Comparison of ENCODE assay signal across 11 cellular contexts in genomic region chr2:239278941-239279365, GRCh38.
DNase-seq lines count a peak whose midpoint lies in the region; ATAC-seq, FAIRE-seq and TF ChIP-seq lines count a peak whose summit lies in the region.
"Had no signal": no experiment of that assay in that cellular context is flagged by ENCODE, and none has a peak within 500 bp of the region (broad histone marks: within the 10 kb centered on the region; RNA-seq: fewer than 3 reads in every experiment).

No MANE protein-coding gene starts in this region.

- no peak overlapping the region for H3K4me3 Mint-ChIP-seq in astrocyte (ENCODE audit: unreplicated experiment)

- H3K4me1 ChIP-seq in ACC112 (ENCODE audit: control insufficient read depth, insufficient read depth, low read length, unreplicated experiment) (peaks cover 53% of the 10 kb centered on the region), astrocyte (ENCODE audit: insufficient read depth, low read length) (peaks cover 37% of the 10 kb centered on the region), muscle layer of duodenum (ENCODE audit: control insufficient read depth in 1 of 2, insufficient read depth in 2 of 2, low read length in 2 of 2) (peaks cover 23 to 50% of the 10 kb centered on the region in 2 donors)

- H3K36me3 Mint-ChIP-seq in astrocyte (ENCODE audit: low read depth, unreplicated experiment): no peaks in the 10 kb centered on the region

- H3K27me3 ChIP-seq in ACC112 (ENCODE audit: insufficient read depth, low read length) (no peaks in the 10 kb centered on the region), astrocyte (ENCODE audit: insufficient read depth, low read length) (no peaks in the 10 kb centered on the region), muscle layer of duodenum (ENCODE audit: low read depth, low read length) (no peaks in the 10 kb centered on the region)
- H3K27me3 ChIP-seq: upper lobe of left lung had no signal

- no peaks in the 10 kb centered on the region for H4K20me1 ChIP-seq in astrocyte (ENCODE audit: insufficient read depth, low read length)

- H3K79me2 ChIP-seq in ACC112 (ENCODE audit: control insufficient read depth, insufficient read depth, low read length, unreplicated experiment) (peaks cover 18% of the 10 kb centered on the region), astrocyte (ENCODE audit: insufficient read depth, low read length) (peaks cover 19% of the 10 kb centered on the region)

- H3K36me3 ChIP-seq in ACC112 (ENCODE audit: insufficient read depth, low read length) (no peaks in the 10 kb centered on the region), astrocyte (ENCODE audit: insufficient read depth, low read length) (no peaks in the 10 kb centered on the region), muscle layer of duodenum (ENCODE audit: control insufficient read depth in 1 of 2, insufficient read depth in 2 of 2, low read length in 2 of 2) (peaks cover 0 to 9% of the 10 kb centered on the region in 2 donors)
- H3K36me3 ChIP-seq: upper lobe of left lung had no signal

- H3K27ac Mint-ChIP-seq in astrocyte (ENCODE audit: unreplicated experiment): peak overlapping the region; percentile 23

- H3K9me3 Mint-ChIP-seq in astrocyte (ENCODE audit: unreplicated experiment): no peaks in the 10 kb centered on the region

- DNase-seq in Daoy (ENCODE audit: low read depth): peak; percentile 42
- DNase-seq in astrocyte (ENCODE audit: low read depth): peak; percentile 36
- no peak for DNase-seq in NCI-H1930 (lab: John Stamatoyannopoulos, UW)
- DNase-seq in NCI-H1092 treated with DMSO at 0.1 percent for 48 hours (lab: John Stamatoyannopoulos, UW): no peak
- DNase-seq: NCI-H146, SIG-M5 had no signal

- peak overlapping the region; percentile 95 for H3K27ac ChIP-seq in ACC112 (ENCODE audit: low read depth, low read length)
- no peak overlapping the region for H3K27ac ChIP-seq in astrocyte (ENCODE audit: low read depth, low read length)
- peak overlapping the region; percentile 78 for H3K27ac ChIP-seq in muscle layer of duodenum (ENCODE audit: low read length)

- FAIRE-seq in astrocyte (lab: Jason Lieb, UNC): no peak

- no peak for ATAC-seq in GM18861 (IDR thresholded peaks at IDR 0.05; ENCODE audit: unreplicated experiment)
- no peak for ATAC-seq in HG02885 (IDR thresholded peaks at IDR 0.05; ENCODE audit: poor library complexity, unreplicated experiment)

- no peaks in the 10 kb centered on the region for H3K27me3 Mint-ChIP-seq in astrocyte (ENCODE audit: low read depth, unreplicated experiment)

- no peak for TF ChIP-seq CTCF in astrocyte (IDR thresholded peaks at IDR 0.05; ENCODE audit: insufficient read depth, low read depth, low read length)

- no peak overlapping the region for H3K9ac ChIP-seq in astrocyte (ENCODE audit: low read length)

- H2AFZ ChIP-seq in ACC112 (ENCODE audit: low read length, unreplicated experiment) (no peak overlapping the region), astrocyte (ENCODE audit: low read depth, low read length) (no peak overlapping the region)

- H3K4me1 Mint-ChIP-seq in astrocyte (ENCODE audit: low read depth, unreplicated experiment): peaks cover 14% of the 10 kb centered on the region

- H3K4me2 ChIP-seq in astrocyte (ENCODE audit: low read length): no peak overlapping the region

- no peak overlapping the region; the same call in 1 of the 2 replicates for H3K4me3 ChIP-seq in ACC112 (ENCODE audit: low read depth, low read length)
- no peak overlapping the region for H3K4me3 ChIP-seq in astrocyte (ENCODE audit: insufficient read depth, low read depth, low read length)
- no peak overlapping the region for H3K4me3 ChIP-seq in muscle layer of duodenum (ENCODE audit: low read depth in 1 of 2, low read length in 2 of 2)
- H3K4me3 ChIP-seq: upper lobe of left lung had no signal

- no peaks in the 10 kb centered on the region for H3K9me3 ChIP-seq in astrocyte (ENCODE audit: insufficient read depth, low read depth, low read length)
- H3K9me3 ChIP-seq in muscle layer of duodenum (ENCODE audit: control insufficient read depth in 1 of 2, low read length in 2 of 2): no peaks in the 10 kb centered on the region
- H3K9me3 ChIP-seq: upper lobe of left lung had no signal

Comparison
In these comparisons a context has a peak if more than half of its experiments do, and no peak if none do; other contexts are left out.
1. DNase-seq: peak in Daoy (single experiment) and astrocyte (single experiment); none in NCI-H1930 (0 of 2) and NCI-H1092 treated with DMSO at 0.1 percent for 48 hours (single experiment).